ENCODE assay signal across 8 cellular contexts in the genomic region with DNA sequence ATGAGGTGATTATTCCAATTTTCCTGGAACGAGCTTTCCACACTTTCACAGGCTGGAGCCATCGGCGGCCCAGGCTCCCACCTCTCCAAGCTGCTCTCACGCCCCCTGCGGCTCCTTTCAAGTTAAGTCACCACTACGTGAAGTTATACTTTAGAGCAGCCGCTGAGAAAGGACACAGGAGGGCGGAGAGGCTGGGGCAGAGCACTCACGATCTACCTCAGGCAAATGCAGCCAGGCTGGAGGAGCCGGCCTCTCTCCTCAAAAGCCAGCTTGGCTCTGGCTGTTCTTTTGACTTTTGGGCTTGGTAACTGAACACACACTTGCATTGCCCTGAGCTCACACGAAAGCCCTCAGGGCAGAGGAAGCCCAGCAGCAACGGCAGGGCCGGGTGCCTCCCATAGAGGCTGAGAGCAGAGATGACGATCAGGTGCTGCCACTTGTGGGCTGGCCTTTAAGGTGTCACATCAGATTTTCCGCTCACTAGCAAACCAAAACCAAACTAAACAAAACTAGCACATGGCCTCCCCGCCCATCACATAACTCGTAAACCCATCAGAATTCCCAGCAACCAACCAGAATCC.
DNase-seq lines count a peak whose midpoint lies in the region; ATAC-seq, FAIRE-seq and TF ChIP-seq lines count a peak whose summit lies in the region.

No MANE protein-coding gene starts in this region.

- FAIRE-seq in H54 (lab: Jason Lieb, UNC) = no peak

- H3K4me1 ChIP-seq in SJCRH30 = peaks cover 10% of the 10 kb centered on the region
- H3K4me1 ChIP-seq in liver (ENCODE audit: control insufficient read depth in 4 of 4, insufficient read depth in 4 of 4, low read length in 3 of 4) = peaks cover 17 to 53% (median 41%) of the 10 kb centered on the region in 4 donors

- H3K4me3 ChIP-seq in SJCRH30 (no peak overlapping the region), liver (ENCODE audit: low read depth in 1 of 3, low read length in 3 of 3) (no peak overlapping the region)

- H3K9me3 Mint-ChIP-seq in activated naive CD4-positive, alpha-beta T cell treated with anti-CD3 and anti-CD28 coated beads, Interleukin-2, amount 10 ng/mL, durations not matched to agents 7 days and 5 days = no peaks in the 10 kb centered on the region

- CTCF ChIA-PET in activated naive CD4-positive, alpha-beta T cell treated with anti-CD3 and anti-CD28 coated beads, Interleukin-2, amount 10 ng/mL, durations not matched to agents 7 days and 5 days (lab: Charles Lee) = interaction anchor here (0.8 to 5.7 kb wide), 25 partner anchors 8 to 506 kb away, joined by 3 to 78 read pairs (median 5); a partner anchor contains a TSS

- no peaks in the 10 kb centered on the region for H3K9me3 ChIP-seq in SJCRH30 (replicated peaks)
- H3K9me3 ChIP-seq in liver (ENCODE audit: control insufficient read depth in 4 of 4, low read length in 3 of 4) = no peaks in the 10 kb centered on the region

- no peak for TF ChIP-seq POLR2A in H54 (IDR thresholded peaks at IDR 0.05; ENCODE audit: low read depth, low read length)

- DNase-seq in SJCRH30 (peak; percentile 56 to 59), NCI-H1092 treated with DMSO at 0.1 percent for 48 hours (lab: John Stamatoyannopoulos, UW) (no peak), H54 (ENCODE audit: insufficient read length, low spot score) (no peak), Kasumi-1 (lab: John Stamatoyannopoulos, UW) (no peak)
- peak; percentile 88 for DNase-seq in activated naive CD4-positive, alpha-beta T cell treated with anti-CD3 and anti-CD28 coated beads, Interleukin-2, amount 10 ng/mL, durations not matched to agents 7 days and 5 days
- DNase-seq in stimulated activated CD8-positive, alpha-beta memory T cell treated with anti-CD3 and anti-CD28 coated beads, Interleukin-2, amount 100 ng/mL, for 48 hours (ENCODE audit: low read depth in 2 of 2) = peak; percentile 61

- H3K36me3 ChIP-seq in SJCRH30 (no peaks in the 10 kb centered on the region), liver (ENCODE audit: control insufficient read depth in 4 of 4, insufficient read depth in 3 of 4, low read depth in 1 of 4, low read length in 3 of 4) (no peaks in the 10 kb centered on the region)

- peak overlapping the region; percentile 84 for H3K4me3 Mint-ChIP-seq in activated naive CD4-positive, alpha-beta T cell treated with anti-CD3 and anti-CD28 coated beads, Interleukin-2, amount 10 ng/mL, durations not matched to agents 7 days and 5 days

- no peak for TF ChIP-seq RAD21 in liver (IDR thresholded peaks at IDR 0.05)

- H3K27ac ChIP-seq in SJCRH30 (no peak overlapping the region), liver (ENCODE audit: low read depth in 1 of 2, low read length in 2 of 2) (peak overlapping the region; percentile 48 to 70)

- peak overlapping the region; percentile 98 for H3K27ac Mint-ChIP-seq in activated naive CD4-positive, alpha-beta T cell treated with anti-CD3 and anti-CD28 coated beads, Interleukin-2, amount 10 ng/mL, durations not matched to agents 7 days and 5 days

- H3K27me3 ChIP-seq in SJCRH30 (no peaks in the 10 kb centered on the region), liver (ENCODE audit: control insufficient read depth in 4 of 4, insufficient read depth in 4 of 4, low read length in 3 of 4) (no peaks in the 10 kb centered on the region)

- peaks cover 4% of the 10 kb centered on the region for H3K36me3 Mint-ChIP-seq in activated naive CD4-positive, alpha-beta T cell treated with anti-CD3 and anti-CD28 coated beads, Interleukin-2, amount 10 ng/mL, durations not matched to agents 7 days and 5 days

- no peaks in the 10 kb centered on the region for H3K27me3 Mint-ChIP-seq in activated naive CD4-positive, alpha-beta T cell treated with anti-CD3 and anti-CD28 coated beads, Interleukin-2, amount 10 ng/mL, durations not matched to agents 7 days and 5 days

- TF ChIP-seq CTCF in liver (IDR thresholded peaks at IDR 0.05; ENCODE audit: low read depth, low read length, missing input control) = no peak

- ATAC-seq in GM21619 (IDR thresholded peaks at IDR 0.05; ENCODE audit: unreplicated experiment) = peak; percentile 44

- peaks cover 53% of the 10 kb centered on the region for H3K4me1 Mint-ChIP-seq in activated naive CD4-positive, alpha-beta T cell treated with anti-CD3 and anti-CD28 coated beads, Interleukin-2, amount 10 ng/mL, durations not matched to agents 7 days and 5 days

- WGBS in liver = 82% methylated on average over 17 of the region's 17 CpGs

- no peak overlapping the region for H3K9ac ChIP-seq in liver (ENCODE audit: low read depth in 1 of 2, low read length in 2 of 2)

TF ChIP-seq in liver, 16 proteins besides CTCF, POLR2A, EP300 and RAD21:
- TF ChIP-seq, protein P1, sequence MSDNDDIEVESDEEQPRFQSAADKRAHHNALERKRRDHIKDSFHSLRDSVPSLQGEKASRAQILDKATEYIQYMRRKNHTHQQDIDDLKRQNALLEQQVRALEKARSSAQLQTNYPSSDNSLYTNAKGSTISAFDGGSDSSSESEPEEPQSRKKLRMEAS (IDR thresholded peaks at IDR 0.05) = no peak
- no peak for TF ChIP-seq GABPA (IDR thresholded peaks at IDR 0.05 in 1 of 2, conservative IDR thresholded peaks at IDR 0.05 in 1 of 2)
- TF ChIP-seq JUND (IDR thresholded peaks at IDR 0.05) = no peak
- TF ChIP-seq TAF1 (conservative IDR thresholded peaks at IDR 0.05) = no peak
- no peak for TF ChIP-seq RXRA (IDR thresholded peaks at IDR 0.05)
- no peak for TF ChIP-seq EGR1 (IDR thresholded peaks at IDR 0.05; ENCODE audit: low read depth in 2 of 2)
- no peak for TF ChIP-seq SP1 (IDR thresholded peaks at IDR 0.05)
- TF ChIP-seq YY1 (IDR thresholded peaks at IDR 0.05) = no peak
- no peak for TF ChIP-seq NR2F2 (IDR thresholded peaks at IDR 0.05)
- TF ChIP-seq, protein P2, sequence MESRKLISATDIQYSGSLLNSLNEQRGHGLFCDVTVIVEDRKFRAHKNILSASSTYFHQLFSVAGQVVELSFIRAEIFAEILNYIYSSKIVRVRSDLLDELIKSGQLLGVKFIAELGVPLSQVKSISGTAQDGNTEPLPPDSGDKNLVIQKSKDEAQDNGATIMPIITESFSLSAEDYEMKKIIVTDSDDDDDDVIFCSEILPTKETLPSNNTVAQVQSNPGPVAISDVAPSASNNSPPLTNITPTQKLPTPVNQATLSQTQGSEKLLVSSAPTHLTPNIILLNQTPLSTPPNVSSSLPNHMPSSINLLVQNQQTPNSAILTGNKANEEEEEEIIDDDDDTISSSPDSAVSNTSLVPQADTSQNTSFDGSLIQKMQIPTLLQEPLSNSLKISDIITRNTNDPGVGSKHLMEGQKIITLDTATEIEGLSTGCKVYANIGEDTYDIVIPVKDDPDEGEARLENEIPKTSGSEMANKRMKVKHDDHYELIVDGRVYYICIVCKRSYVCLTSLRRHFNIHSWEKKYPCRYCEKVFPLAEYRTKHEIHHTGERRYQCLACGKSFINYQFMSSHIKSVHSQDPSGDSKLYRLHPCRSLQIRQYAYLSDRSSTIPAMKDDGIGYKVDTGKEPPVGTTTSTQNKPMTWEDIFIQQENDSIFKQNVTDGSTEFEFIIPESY (IDR thresholded peaks at IDR 0.05) = no peak
- TF ChIP-seq HNF4A (conservative IDR thresholded peaks at IDR 0.05) = no peak
- no peak for TF ChIP-seq FOXA2 (IDR thresholded peaks at IDR 0.05)
- TF ChIP-seq, protein P3, sequence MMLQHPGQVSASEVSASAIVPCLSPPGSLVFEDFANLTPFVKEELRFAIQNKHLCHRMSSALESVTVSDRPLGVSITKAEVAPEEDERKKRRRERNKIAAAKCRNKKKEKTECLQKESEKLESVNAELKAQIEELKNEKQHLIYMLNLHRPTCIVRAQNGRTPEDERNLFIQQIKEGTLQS (IDR thresholded peaks at IDR 0.05) = no peak
- TF ChIP-seq FOXA1 (IDR thresholded peaks at IDR 0.05) = no peak
- TF ChIP-seq HNF4G (IDR thresholded peaks at IDR 0.05) = no peak
- TF ChIP-seq, protein P4, sequence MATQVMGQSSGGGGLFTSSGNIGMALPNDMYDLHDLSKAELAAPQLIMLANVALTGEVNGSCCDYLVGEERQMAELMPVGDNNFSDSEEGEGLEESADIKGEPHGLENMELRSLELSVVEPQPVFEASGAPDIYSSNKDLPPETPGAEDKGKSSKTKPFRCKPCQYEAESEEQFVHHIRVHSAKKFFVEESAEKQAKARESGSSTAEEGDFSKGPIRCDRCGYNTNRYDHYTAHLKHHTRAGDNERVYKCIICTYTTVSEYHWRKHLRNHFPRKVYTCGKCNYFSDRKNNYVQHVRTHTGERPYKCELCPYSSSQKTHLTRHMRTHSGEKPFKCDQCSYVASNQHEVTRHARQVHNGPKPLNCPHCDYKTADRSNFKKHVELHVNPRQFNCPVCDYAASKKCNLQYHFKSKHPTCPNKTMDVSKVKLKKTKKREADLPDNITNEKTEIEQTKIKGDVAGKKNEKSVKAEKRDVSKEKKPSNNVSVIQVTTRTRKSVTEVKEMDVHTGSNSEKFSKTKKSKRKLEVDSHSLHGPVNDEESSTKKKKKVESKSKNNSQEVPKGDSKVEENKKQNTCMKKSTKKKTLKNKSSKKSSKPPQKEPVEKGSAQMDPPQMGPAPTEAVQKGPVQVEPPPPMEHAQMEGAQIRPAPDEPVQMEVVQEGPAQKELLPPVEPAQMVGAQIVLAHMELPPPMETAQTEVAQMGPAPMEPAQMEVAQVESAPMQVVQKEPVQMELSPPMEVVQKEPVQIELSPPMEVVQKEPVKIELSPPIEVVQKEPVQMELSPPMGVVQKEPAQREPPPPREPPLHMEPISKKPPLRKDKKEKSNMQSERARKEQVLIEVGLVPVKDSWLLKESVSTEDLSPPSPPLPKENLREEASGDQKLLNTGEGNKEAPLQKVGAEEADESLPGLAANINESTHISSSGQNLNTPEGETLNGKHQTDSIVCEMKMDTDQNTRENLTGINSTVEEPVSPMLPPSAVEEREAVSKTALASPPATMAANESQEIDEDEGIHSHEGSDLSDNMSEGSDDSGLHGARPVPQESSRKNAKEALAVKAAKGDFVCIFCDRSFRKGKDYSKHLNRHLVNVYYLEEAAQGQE (IDR thresholded peaks at IDR 0.05) = no peak

Comparison
In these comparisons a context has a peak if more than half of its experiments do, and no peak if none do; other contexts are left out.
1. DNase-seq: peak in SJCRH30 (2 of 2), activated naive CD4-positive, alpha-beta T cell treated with anti-CD3 and anti-CD28 coated beads, Interleukin-2, amount 10 ng/mL, durations not matched to agents 7 days and 5 days (single experiment) and stimulated activated CD8-positive, alpha-beta memory T cell treated with anti-CD3 and anti-CD28 coated beads, Interleukin-2, amount 100 ng/mL, for 48 hours (2 of 2); none in NCI-H1092 treated with DMSO at 0.1 percent for 48 hours (single experiment), H54 (single experiment) and Kasumi-1 (0 of 2).